ENCODE assay signal across 1 cellular context in the genomic region with DNA sequence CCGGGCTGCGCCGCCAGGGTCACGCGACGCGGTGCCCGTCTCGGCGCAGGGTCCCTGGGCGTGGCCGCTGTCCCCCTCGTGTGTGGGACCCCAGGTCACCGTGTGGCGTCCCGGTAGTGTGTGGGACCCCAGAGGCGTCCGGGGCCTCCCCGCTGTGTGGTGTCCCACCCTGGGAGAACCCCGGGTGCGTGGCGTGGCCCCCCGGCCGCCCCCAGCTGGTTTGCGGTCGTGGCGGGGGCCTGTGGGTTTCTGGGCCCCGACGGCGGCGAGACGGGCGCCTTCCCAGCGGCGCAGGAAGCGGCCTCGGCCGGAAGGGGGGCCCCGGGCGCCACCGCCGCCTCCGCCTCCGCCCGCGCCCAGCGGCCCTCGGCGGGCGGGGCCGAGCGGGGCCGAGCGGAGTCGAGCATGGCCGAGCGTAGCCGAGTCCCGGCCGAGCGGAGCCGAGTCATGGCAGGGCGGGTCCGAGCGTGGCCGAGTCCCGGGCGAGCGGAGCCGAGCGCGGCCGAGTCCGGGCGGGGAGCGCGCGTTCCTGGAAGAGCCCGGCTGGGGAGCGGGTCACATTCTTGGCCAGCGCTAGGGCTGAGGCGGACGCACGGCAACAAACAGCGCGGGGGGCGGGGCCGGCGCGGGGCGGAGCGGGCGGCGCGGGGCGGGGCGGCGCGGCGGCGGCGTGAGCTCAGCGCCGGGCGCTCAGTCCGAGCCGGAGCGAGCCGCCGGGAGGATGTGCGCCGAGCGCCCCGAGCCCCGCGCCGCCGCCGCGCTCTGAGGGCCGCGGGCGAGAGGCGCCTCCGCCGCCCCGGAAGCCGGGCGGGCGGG.
TF ChIP-seq lines count a peak whose summit lies in the region.

No MANE protein-coding gene starts in this region.

TF ChIP-seq in GM23338, 12 proteins besides CTCF, POLR2A, EP300 and RAD21:
- TF ChIP-seq STAT1 (IDR thresholded peaks at IDR 0.05; ENCODE audit: unreplicated experiment) (no peak), POLR2AphosphoS5 (IDR thresholded peaks at IDR 0.05; ENCODE audit: low read depth) (peak; percentile 32)
